Comparison of ENCODE assay signal across 24 cellular contexts in genomic region chr4:80270321-80270720, GRCh38. TPM values are rescaled to one million over a fixed set of nuclear protein-coding genes. Genes with fewer than 3 reads are reported as not detected.
DNase-seq lines count a peak whose midpoint lies in the region; ATAC-seq, FAIRE-seq and TF ChIP-seq lines count a peak whose summit lies in the region.
"Had no signal": no experiment of that assay in that cellular context is flagged by ENCODE, and none has a peak within 500 bp of the region (broad histone marks: within the 10 kb centered on the region; RNA-seq: fewer than 3 reads in every experiment).

No MANE protein-coding gene starts in this region.

- intact Hi-C loops in Right ventricle myocardium superior (cut with DNase I) (no loop called here), vagina (cut with DNase I) (no loop called here)

- H3K9me3 ChIP-seq in astrocyte (ENCODE audit: insufficient read depth, low read depth, low read length) (no peaks in the 10 kb centered on the region), osteoblast (ENCODE audit: low read depth, low read length) (no peaks in the 10 kb centered on the region), vagina (no peaks in the 10 kb centered on the region)

- peaks cover 15% of the 10 kb centered on the region for H4K20me1 ChIP-seq in GM23338 (replicated peaks; ENCODE audit: insufficient read depth)
- H4K20me1 ChIP-seq in astrocyte (ENCODE audit: insufficient read depth, low read length) = peaks cover 36% of the 10 kb centered on the region
- peaks cover 63% of the 10 kb centered on the region for H4K20me1 ChIP-seq in osteoblast (ENCODE audit: insufficient read depth, low read length)

- H3K36me3 Mint-ChIP-seq in GM23338 (ENCODE audit: low read depth) = no peaks in the 10 kb centered on the region; the same call in 2 of the 3 replicates
- no peaks in the 10 kb centered on the region for H3K36me3 Mint-ChIP-seq in astrocyte (ENCODE audit: low read depth, unreplicated experiment)
- H3K36me3 Mint-ChIP-seq in activated T-helper 17 cell treated with anti-CD3 and anti-CD28 coated beads, Interleukin-2, amount 50 U/mL, for 72 hours (ENCODE audit: low read depth) = no peaks in the 10 kb centered on the region
- H3K36me3 Mint-ChIP-seq: IgD-negative memory B cell had no signal

- POLR2A ChIA-PET in AG04449 (lab: Yijun Ruan, JAX) = interaction anchor here (1.1 kb wide), 1 partner anchor 15 kb away, joined by 3 read pairs; no protein-coding TSS in a partner anchor

- H3K27ac Mint-ChIP-seq in GM23338 (no peak overlapping the region), astrocyte (ENCODE audit: unreplicated experiment) (no peak overlapping the region)
- H3K27ac Mint-ChIP-seq in activated T-helper 17 cell treated with anti-CD3 and anti-CD28 coated beads, Interleukin-2, amount 50 U/mL, for 72 hours = no peak overlapping the region
- H3K27ac Mint-ChIP-seq: CD14-positive monocyte, IgD-negative memory B cell had no signal

- no peak for DNase-seq in AG04449 (ENCODE audit: low read depth, low spot score)
- DNase-seq in GM23338 (ENCODE audit: low spot score) = no peak
- DNase-seq in astrocyte (ENCODE audit: low read depth) = no peak
- no peak for DNase-seq in osteoblast (ENCODE audit: insufficient read length, low spot score, missing footprints)
- no peak for DNase-seq in Right ventricle myocardium superior
- no peak for DNase-seq in vagina (ENCODE audit: extremely low spot score in 2 of 2)
- DNase-seq: AML-193, COR-L47, GF-D8, HCEC 1CT, Kasumi-1, MM.1S, NCI-H1092, NCI-H1436 treated with DMSO at 0.1 percent for 48 hours, NCI-H2029 treated with DMSO at 0.1 percent for 48 hours, NCI-H2171, NCI-H69, RPMI8226, SIG-M5 had no signal

- H3K4me1 ChIP-seq in GM23338 (ENCODE audit: insufficient read depth) (peaks cover 22% of the 10 kb centered on the region), astrocyte (ENCODE audit: insufficient read depth, low read length) (peaks cover 13% of the 10 kb centered on the region), osteoblast (ENCODE audit: insufficient read depth, low read length) (peaks cover 41% of the 10 kb centered on the region), vagina (peaks cover 20% of the 10 kb centered on the region)

- 0 out of 2 replicates have a peak, but pooled peaks cover 7% of the 10 kb centered on the region for H3F3A ChIP-seq in GM23338 (replicated peaks; ENCODE audit: low read depth)

- peak overlapping the region; percentile 98 for H3K9ac ChIP-seq in astrocyte (ENCODE audit: low read length)

- no peaks in the 10 kb centered on the region for H3K36me3 ChIP-seq in GM23338 (ENCODE audit: insufficient read depth)
- H3K36me3 ChIP-seq in astrocyte (ENCODE audit: insufficient read depth, low read length) = no peaks in the 10 kb centered on the region
- peaks cover 57% of the 10 kb centered on the region for H3K36me3 ChIP-seq in osteoblast (ENCODE audit: insufficient read depth, low read length)
- H3K36me3 ChIP-seq in vagina = no peaks in the 10 kb centered on the region

- ATAC-seq in GM23338 (no peak), Right ventricle myocardium superior (ENCODE audit: poor library complexity) (no peak)
- ATAC-seq in activated T-helper 17 cell treated with anti-CD3 and anti-CD28 coated beads, Interleukin-2, amount 50 U/mL, for 72 hours (replicated peaks) = no peak

- no peak overlapping the region for H3K4me3 Mint-ChIP-seq in GM23338
- no peak overlapping the region for H3K4me3 Mint-ChIP-seq in astrocyte (ENCODE audit: unreplicated experiment)
- H3K4me3 Mint-ChIP-seq in activated T-helper 17 cell treated with anti-CD3 and anti-CD28 coated beads, Interleukin-2, amount 50 U/mL, for 72 hours = no peak overlapping the region
- H3K4me3 Mint-ChIP-seq: CD14-positive monocyte had no signal

- peaks cover 34% of the 10 kb centered on the region for H3K4me1 Mint-ChIP-seq in GM23338
- peaks cover 4% of the 10 kb centered on the region for H3K4me1 Mint-ChIP-seq in astrocyte (ENCODE audit: low read depth, unreplicated experiment)
- peaks cover 6% of the 10 kb centered on the region for H3K4me1 Mint-ChIP-seq in activated T-helper 17 cell treated with anti-CD3 and anti-CD28 coated beads, Interleukin-2, amount 50 U/mL, for 72 hours

- H3K9me2 ChIP-seq in GM23338 (ENCODE audit: insufficient read depth) = no peaks in the 10 kb centered on the region

- H3K4me3 ChIP-seq in AG04449 (ENCODE audit: low read depth, low read length) = peak overlapping the region; percentile 92
- no peak overlapping the region for H3K4me3 ChIP-seq in GM23338
- H3K4me3 ChIP-seq in astrocyte (ENCODE audit: insufficient read depth, low read depth, low read length) = peak overlapping the region; percentile 94
- H3K4me3 ChIP-seq in osteoblast (ENCODE audit: insufficient read depth, low read length) = peak overlapping the region; percentile 92
- no peak overlapping the region for H3K4me3 ChIP-seq in vagina

- H3K27ac ChIP-seq in GM23338 (ENCODE audit: low read depth) (no peak overlapping the region), astrocyte (ENCODE audit: low read depth, low read length) (no peak overlapping the region), osteoblast (ENCODE audit: low read depth, low read length) (peak overlapping the region; percentile 100), vagina (no peak overlapping the region)

- TF ChIP-seq CTCF in AG04449 (IDR thresholded peaks at IDR 0.05; ENCODE audit: insufficient read depth, low read length, missing control alignments) = no peak
- no peak for TF ChIP-seq CTCF in GM23338 (conservative IDR thresholded peaks at IDR 0.05; ENCODE audit: low read depth in 2 of 2)
- TF ChIP-seq CTCF in astrocyte (IDR thresholded peaks at IDR 0.05; ENCODE audit: insufficient read depth, low read depth, low read length) = no peak
- TF ChIP-seq CTCF in osteoblast (IDR thresholded peaks at IDR 0.05; ENCODE audit: extremely low read depth, low read depth, low read length) = no peak
- TF ChIP-seq CTCF in vagina (IDR thresholded peaks at IDR 0.05) = no peak

- peaks cover 4% of the 10 kb centered on the region for H3K9me3 Mint-ChIP-seq in GM23338
- no peaks in the 10 kb centered on the region for H3K9me3 Mint-ChIP-seq in astrocyte (ENCODE audit: unreplicated experiment)
- no peaks in the 10 kb centered on the region for H3K9me3 Mint-ChIP-seq in activated T-helper 17 cell treated with anti-CD3 and anti-CD28 coated beads, Interleukin-2, amount 50 U/mL, for 72 hours
- H3K9me3 Mint-ChIP-seq: IgD-negative memory B cell had no signal

- H3K27me3 ChIP-seq in GM23338 (ENCODE audit: insufficient read depth) (peaks cover 84% of the 10 kb centered on the region), astrocyte (ENCODE audit: insufficient read depth, low read length) (no peaks in the 10 kb centered on the region), osteoblast (ENCODE audit: insufficient read depth, low read length) (no peaks in the 10 kb centered on the region), vagina (no peaks in the 10 kb centered on the region)

- no peak overlapping the region for H3K4me2 ChIP-seq in GM23338
- peak overlapping the region; percentile 93 for H3K4me2 ChIP-seq in astrocyte (ENCODE audit: low read length)
- H3K4me2 ChIP-seq in osteoblast (ENCODE audit: insufficient read depth, low read length) = peak overlapping the region; percentile 100

- FAIRE-seq in astrocyte (lab: Jason Lieb, UNC) = no peak
- FAIRE-seq: GM19239, HTR-8/SVneo had no signal

- no peak for TF ChIP-seq POLR2A in vagina (IDR thresholded peaks at IDR 0.05)

- H3K27me3 Mint-ChIP-seq in GM23338 (ENCODE audit: insufficient read depth, low read depth, poor library complexity) (peaks cover 54% of the 10 kb centered on the region), astrocyte (ENCODE audit: low read depth, unreplicated experiment) (peaks cover 41% of the 10 kb centered on the region)
- peaks cover 63% of the 10 kb centered on the region for H3K27me3 Mint-ChIP-seq in activated T-helper 17 cell treated with anti-CD3 and anti-CD28 coated beads, Interleukin-2, amount 50 U/mL, for 72 hours

- H2AFZ ChIP-seq in GM23338 (no peak overlapping the region), astrocyte (ENCODE audit: low read depth, low read length) (no peak overlapping the region), osteoblast (ENCODE audit: low read length) (no peak overlapping the region)

- no peaks in the 10 kb centered on the region for H3K79me2 ChIP-seq in GM23338 (replicated peaks; ENCODE audit: insufficient read depth)
- H3K79me2 ChIP-seq in astrocyte (ENCODE audit: insufficient read depth, low read length) = peaks cover 100% of the 10 kb centered on the region
- peaks cover 100% of the 10 kb centered on the region for H3K79me2 ChIP-seq in osteoblast (ENCODE audit: insufficient read depth, low read length)

- CTCF ChIA-PET in AG04449 (lab: Yijun Ruan, JAX) = interaction anchor here (1.6 to 2.2 kb wide), 3 partner anchors 15 to 68 kb away, joined by 5 to 6 read pairs (median 5); no protein-coding TSS in a partner anchor

TF ChIP-seq in GM23338, 12 proteins besides CTCF, POLR2A, EP300 and RAD21:
- TF ChIP-seq ZNF331 (CRISPR knock-in tag; IDR thresholded peaks at IDR 0.05; ENCODE audit: low read depth) (no peak), EZH2 (IDR thresholded peaks at IDR 0.05; ENCODE audit: low read depth, unreplicated experiment) (peak; percentile 4)

RNA-seq across cellular contexts. Expression of gene FGF5, which starts 3.9 kb away (rescaled TPM):
- total RNA-seq in GM23338 (2014; rRNA removed; shearing (Covaris generic)) = not detected in 2 replicates
- not detected in 2 replicates for polyA plus RNA-seq in GM23338 (2016; fragmentation: Nextera tagmentation; extraction: Ambion mirVana)
- total RNA-seq in astrocyte = 2.1 and 2.4 TPM in 2 replicates
- 7.7 and 10.5 TPM in 2 replicates for total RNA-seq in osteoblast
- 0.91 TPM for total RNA-seq in Right ventricle myocardium superior
- total RNA-seq in activated T-helper 17 cell treated with anti-CD3 and anti-CD28 coated beads, Interleukin-2, amount 50 U/mL, for 72 hours = not detected
- total RNA-seq in vagina = not detected
- polyA plus RNA-seq: CD14-positive monocyte, IgD-negative memory B cell had no signal

Comparison
In these comparisons a context has a peak if more than half of its experiments do, and no peak if none do; other contexts are left out.
1. H3K4me3 ChIP-seq: peak in AG04449 (single experiment), astrocyte (single experiment) and osteoblast (single experiment); none in GM23338 (single experiment) and vagina (0 of 2).